ENCODE assay signal across 11 cellular contexts in the genomic region with DNA sequence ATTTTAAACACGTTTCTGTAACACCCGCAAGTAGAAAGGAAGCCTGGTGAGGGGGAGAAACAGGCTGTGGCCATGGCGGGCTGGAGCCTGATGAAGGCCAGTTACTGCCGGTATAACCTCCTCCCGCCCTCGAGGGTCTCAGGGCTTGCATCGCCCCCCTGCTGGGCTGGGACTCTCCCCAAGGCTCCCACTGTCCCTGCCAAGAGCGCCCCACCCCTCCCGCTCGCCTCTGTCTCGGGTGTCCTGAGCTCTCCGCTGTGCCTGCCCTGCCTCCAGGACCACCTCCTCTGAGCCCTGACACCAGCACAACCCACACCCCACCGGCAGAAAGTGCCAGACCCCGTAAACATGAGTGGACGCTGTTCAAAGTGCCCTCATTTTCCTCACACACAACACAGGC. TPM values are rescaled to one million over a fixed set of nuclear protein-coding genes. Genes with fewer than 3 reads are reported as not detected.
"Had no signal": no experiment of that assay in that cellular context is flagged by ENCODE, and none has a peak within 500 bp of the region (broad histone marks: within the 10 kb centered on the region; RNA-seq: fewer than 3 reads in every experiment).

No MANE protein-coding gene starts in this region.

- H3K27ac ChIP-seq: colonic mucosa, neutrophil, SJSA1 had no signal

- H3K4me1 ChIP-seq: colonic mucosa, SJSA1 had no signal

- H3K9me3 ChIP-seq: colonic mucosa, neutrophil, SJSA1 had no signal

- H3K27me3 ChIP-seq: colonic mucosa, neutrophil, SJSA1 had no signal

- DNase-seq: activated effector memory CD4-positive, alpha-beta T cell treated with Interleukin-2 at 50 U/mL for 16 hours; activated T-cell treated with anti-CD3 and anti-CD28 coated beads for 4 hours; colonic mucosa; hypothalamus; midbrain; small intestine; T-helper 9 cell; trophoblast cell had no signal

RNA-seq across cellular contexts. Expression of gene TMEM204, which starts 18.7 kb away (rescaled TPM):
- total RNA-seq: astrocyte had no signal
